In the genomic region with DNA sequence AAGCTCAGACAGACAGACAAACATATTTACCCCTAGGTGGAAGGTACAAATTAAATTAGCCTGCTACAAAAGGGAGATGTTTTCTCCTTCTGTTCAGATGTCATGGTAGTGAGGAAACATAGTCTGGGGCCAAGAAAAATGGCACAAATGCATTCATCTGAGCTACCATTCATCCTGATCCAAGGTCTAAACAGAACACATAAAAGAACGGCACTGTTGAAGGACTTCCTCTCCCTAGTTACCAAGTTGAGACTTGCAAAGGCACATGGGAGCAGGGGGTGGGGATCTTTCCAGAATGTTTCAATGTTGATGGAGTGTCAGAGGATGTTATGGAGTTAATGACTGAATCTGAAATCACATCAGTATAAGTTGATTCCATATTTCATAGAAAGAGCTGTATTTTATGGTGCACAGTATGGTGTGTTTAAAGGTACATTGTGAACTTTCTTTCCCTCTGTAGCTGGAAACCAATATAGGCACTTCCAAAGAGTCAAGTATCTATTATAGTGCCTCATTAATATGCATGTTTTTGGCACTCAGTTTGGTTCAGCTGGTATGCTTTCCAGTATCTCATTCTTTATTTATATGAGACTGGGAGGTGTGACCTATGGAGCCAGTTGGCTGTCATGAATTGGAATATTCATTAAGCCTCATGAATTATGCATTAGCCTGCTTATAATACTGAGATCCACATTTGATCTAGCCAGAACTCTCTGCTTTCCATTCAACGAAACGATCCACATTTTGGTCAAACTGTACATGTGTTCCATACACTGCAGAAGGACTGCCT, we compare ENCODE assay signal across 27 cellular contexts.
DNase-seq lines count a peak whose midpoint lies in the region; ATAC-seq, FAIRE-seq and TF ChIP-seq lines count a peak whose summit lies in the region.
"Had no signal": no experiment of that assay in that cellular context is flagged by ENCODE, and none has a peak within 500 bp of the region (broad histone marks: within the 10 kb centered on the region; RNA-seq: fewer than 3 reads in every experiment).

No MANE protein-coding gene starts in this region.

- H3K36me3 ChIP-seq in HepG2 (replicated peaks in 1 of 2; ENCODE audit: control insufficient read depth in 1 of 2, insufficient read depth in 2 of 2, low read length in 2 of 2) (no peaks in the 10 kb centered on the region), right lobe of liver (no peaks in the 10 kb centered on the region)
- H3K36me3 ChIP-seq: neutrophil had no signal

- peaks cover 58% of the 10 kb centered on the region for H3K4me1 Mint-ChIP-seq in neural crest cell
- H3K4me1 Mint-ChIP-seq: B cell; central memory CD8-positive, alpha-beta T cell; immature natural killer cell had no signal

- no peak overlapping the region for H3K9ac ChIP-seq in HepG2 (ENCODE audit: insufficient read depth, low read depth, low read length)

- FAIRE-seq in HepG2 (lab: Jason Lieb, UNC): no peak

- POLR2A ChIA-PET in HepG2 (lab: Yijun Ruan, JAX): no interaction called here

- H3K27ac ChIP-seq in HepG2 (ENCODE audit: extremely low read length, insufficient read depth, low read length): no peak overlapping the region
- H3K27ac ChIP-seq in right lobe of liver: no peak overlapping the region
- H3K27ac ChIP-seq: epithelial cell of prostate, hepatocyte, neutrophil, psoas muscle, skin epidermis had no signal

- CTCF ChIA-PET in HepG2 (lab: Yijun Ruan, JAX; ENCODE audit: low intra/inter-chr PET ratio, low total read pairs): no interaction called here

- H3K27me3 Mint-ChIP-seq in neural crest cell (ENCODE audit: low read depth): no peaks in the 10 kb centered on the region
- H3K27me3 Mint-ChIP-seq: B cell; central memory CD8-positive, alpha-beta T cell had no signal

- intact Hi-C loops in HepG2 (cut with micrococcal nuclease; ENCODE audit: unreplicated experiment) (no loop called here), right lobe of liver (cut with DNase I) (no loop called here)

- no peak overlapping the region for H2AFZ ChIP-seq in HepG2 (ENCODE audit: low read length)
- H2AFZ ChIP-seq: hepatocyte had no signal

- H3K27ac Mint-ChIP-seq in neural crest cell (ENCODE audit: unreplicated experiment): peak overlapping the region; percentile 70
- H3K27ac Mint-ChIP-seq: activated T-helper 1 cell treated with anti-CD3 and anti-CD28 coated beads, Interleukin-12 subunit alpha, Interleukin-12 subunit beta, Interleukin-2, Interleukin-4 antibody, amounts not matched to agents 30 ng/mL and 10 ng/mL and 1 ng/mL, durations not matched to agents 14 hours and 24 hours and 36 hours; B cell; immature natural killer cell; T-helper 1 cell treated with Interleukin-12 subunit alpha and Interleukin-12 subunit beta and Interleukin-4 antibody, amounts not matched to agents 30 μg/mL and 1 μg/mL, for 36 hours had no signal

- H3K4me3 ChIP-seq in HepG2 (replicated peaks in 1 of 3; ENCODE audit: insufficient read depth in 1 of 3, low read depth in 2 of 3, low read length in 3 of 3): no peak overlapping the region
- H3K4me3 ChIP-seq in right lobe of liver: no peak overlapping the region
- H3K4me3 ChIP-seq in epithelial cell of esophagus (ENCODE audit: low read length): no peak overlapping the region
- H3K4me3 ChIP-seq: hepatocyte, psoas muscle, skin epidermis had no signal

- TF ChIP-seq POLR2A in HepG2 (IDR thresholded peaks at IDR 0.05; ENCODE audit: insufficient read depth in 1 of 2, low read depth in 2 of 2, low read length in 2 of 2) (no peak), right lobe of liver (IDR thresholded peaks at IDR 0.05) (no peak), GM18505 (IDR thresholded peaks at IDR 0.05; ENCODE audit: borderline replicate concordance, extremely low read depth, insufficient read depth, insufficient read length) (no peak)

- ATAC-seq in HepG2 (no peak), right lobe of liver (no peak), HG02610 (IDR thresholded peaks at IDR 0.05; ENCODE audit: unreplicated experiment) (no peak), GM21619 (IDR thresholded peaks at IDR 0.05; ENCODE audit: unreplicated experiment) (no peak), GM18505 (IDR thresholded peaks at IDR 0.05; ENCODE audit: unreplicated experiment) (no peak)
- ATAC-seq: psoas muscle had no signal

- H3K27me3 ChIP-seq in HepG2 (ENCODE audit: control insufficient read depth in 1 of 2, insufficient read depth in 2 of 2, low read length in 2 of 2) (no peaks in the 10 kb centered on the region), right lobe of liver (no peaks in the 10 kb centered on the region)
- H3K27me3 ChIP-seq: hepatocyte, neutrophil had no signal

- peak overlapping the region; percentile 56 for H3K4me3 Mint-ChIP-seq in neural crest cell
- H3K4me3 Mint-ChIP-seq: activated T-helper 1 cell treated with anti-CD3 and anti-CD28 coated beads, Interleukin-12 subunit alpha, Interleukin-12 subunit beta, Interleukin-2, Interleukin-4 antibody, amounts not matched to agents 30 ng/mL and 10 ng/mL and 1 ng/mL, durations not matched to agents 14 hours and 24 hours and 36 hours; B cell; central memory CD8-positive, alpha-beta T cell; immature natural killer cell; T-helper 1 cell treated with Interleukin-12 subunit alpha and Interleukin-12 subunit beta and Interleukin-4 antibody, amounts not matched to agents 30 μg/mL and 1 μg/mL, for 36 hours had no signal

- peaks cover 18% of the 10 kb centered on the region for H3K36me3 Mint-ChIP-seq in neural crest cell (ENCODE audit: low read depth)
- H3K36me3 Mint-ChIP-seq: immature natural killer cell had no signal

- TF ChIP-seq CTCF in HepG2 (CRISPR knock-in tag; IDR thresholded peaks at IDR 0.05): no peak
- TF ChIP-seq CTCF in right lobe of liver (IDR thresholded peaks at IDR 0.05): no peak
- no peak for TF ChIP-seq CTCF in epithelial cell of esophagus (IDR thresholded peaks at IDR 0.05; ENCODE audit: insufficient read depth, low read depth, low read length, missing control alignments)
- no peak for TF ChIP-seq CTCF in neural crest cell (conservative IDR thresholded peaks at IDR 0.05)

- TF ChIP-seq EP300 in HepG2 (IDR thresholded peaks at IDR 0.05; ENCODE audit: low read depth in 2 of 2, low read length in 2 of 2) (no peak), HepG2 (CRISPR knock-in tag; IDR thresholded peaks at IDR 0.05; ENCODE audit: borderline replicate concordance) (no peak)

- H3K4me1 ChIP-seq in HepG2 (ENCODE audit: insufficient read depth, low read length): peaks cover 12% of the 10 kb centered on the region
- no peaks in the 10 kb centered on the region for H3K4me1 ChIP-seq in right lobe of liver
- H3K4me1 ChIP-seq: psoas muscle had no signal

- no peaks in the 10 kb centered on the region for H4K20me1 ChIP-seq in HepG2 (ENCODE audit: insufficient read depth, low read length)

- 100% methylated on average over 3 of the region's 3 CpGs for WGBS in HepG2 (ENCODE audit: low lambda C conversion rate)
- 59% methylated on average over 3 of the region's 3 CpGs for WGBS in right lobe of liver (ENCODE audit: insufficient coverage, low coverage, low lambda C conversion rate, missing lambda C conversion rate)

- no peak for TF ChIP-seq RAD21 in HepG2 (CRISPR knock-in tag; IDR thresholded peaks at IDR 0.05)

- no TSS peak for BruUV-seq in HepG2 (replicated peaks; lab: Mats Ljungman, UMichigan)

- H3K4me2 ChIP-seq in HepG2 (ENCODE audit: low read depth, low read length): no peak overlapping the region
- H3K4me2 ChIP-seq: hepatocyte had no signal

- in situ Hi-C loops in HepG2 (cut with HindIII; ENCODE audit: extremely low pct_ligation_motif_present, low pct_unique_long_range_greater_than_20kb): no loop called here

- peaks cover 15% of the 10 kb centered on the region; the same call in 1 of the 2 replicates for H3K9me3 ChIP-seq in HepG2 (ENCODE audit: low read length)
- no peaks in the 10 kb centered on the region for H3K9me3 ChIP-seq in right lobe of liver
- H3K9me3 ChIP-seq: neutrophil, psoas muscle had no signal

- peaks cover 15% of the 10 kb centered on the region for H3K9me3 Mint-ChIP-seq in neural crest cell
- H3K9me3 Mint-ChIP-seq: activated T-helper 1 cell treated with anti-CD3 and anti-CD28 coated beads, Interleukin-12 subunit alpha, Interleukin-12 subunit beta, Interleukin-2, Interleukin-4 antibody, amounts not matched to agents 30 ng/mL and 10 ng/mL and 1 ng/mL, durations not matched to agents 14 hours and 24 hours and 36 hours had no signal

- no peak for DNase-seq in HepG2 (ENCODE audit: low spot score)
- no peak for DNase-seq in right lobe of liver
- DNase-seq in epithelial cell of esophagus (ENCODE audit: low read depth): peak; percentile 24
- no peak for DNase-seq in neural crest cell (ENCODE audit: low read depth, low spot score)
- no peak for DNase-seq in UCSD-AML1 (lab: John Stamatoyannopoulos, UW; ENCODE audit: unreplicated experiment)
- DNase-seq: activated CD4-positive, alpha-beta T cell treated with anti-CD3 and anti-CD28 coated beads for 4 hours; activated naive CD4-positive, alpha-beta T cell treated with anti-CD3 and anti-CD28 coated beads, Interleukin-2, amount 50 U/mL, for 16 hours; DND-41; immature natural killer cell; Kasumi-1; MV-4-11; NCI-H2171 treated with DMSO at 0.1 percent for 48 hours; NCI-H524 treated with DMSO at 0.1 percent for 48 hours; psoas muscle; RPMI8226; trophoblast cell had no signal

- H3K79me2 ChIP-seq in HepG2 (ENCODE audit: insufficient read depth, low read length): no peaks in the 10 kb centered on the region
- H3K79me2 ChIP-seq: hepatocyte had no signal

TF ChIP-seq in HepG2, 621 proteins besides CTCF, POLR2A, EP300 and RAD21:
- peak; percentile 49 for TF ChIP-seq ZNF7 (CRISPR knock-in tag; IDR thresholded peaks at IDR 0.05)
- TF ChIP-seq PRPF4 (IDR thresholded peaks at IDR 0.05; ENCODE audit: low read depth, low read length, poor library complexity, severe bottlenecking): no peak
- no peak for TF ChIP-seq ISX (CRISPR knock-in tag; conservative IDR thresholded peaks at IDR 0.05)
